ENCODE assay signal across 28 cellular contexts in genomic region chr18:54530285-54530684, GRCh38.
DNase-seq lines count a peak whose midpoint lies in the region; ATAC-seq and TF ChIP-seq lines count a peak whose summit lies in the region.
"Had no signal": no experiment of that assay in that cellular context is flagged by ENCODE, and none has a peak within 500 bp of the region (broad histone marks: within the 10 kb centered on the region; RNA-seq: fewer than 3 reads in every experiment).

No MANE protein-coding gene starts in this region.

- intact Hi-C loops in activated CD4-positive, alpha-beta memory T cell treated with anti-CD3 and anti-CD28 coated beads for 36 hours (cut with micrococcal nuclease), result no loop called here

- peak overlapping the region in 1 of 11 experiments; percentile 12; a peak in 1 of 22 replicates for H3K9ac ChIP-seq in BLaER1 treated with 17β-estradiol and CSF1 and Interleukin-3, amounts not matched to agents 10 nM and 100 nM
- H3K9ac ChIP-seq in HUES64 (ENCODE audit: low read depth, low read length) (no peak overlapping the region; the same call in 1 of the 2 replicates), endodermal cell (ENCODE audit: extremely low read depth, low read length, poor library complexity, severe bottlenecking) (no peak overlapping the region)

- no peaks in the 10 kb centered on the region for H3K27me3 Mint-ChIP-seq in endodermal cell (ENCODE audit: insufficient read depth)
- peaks cover 6% of the 10 kb centered on the region for H3K27me3 Mint-ChIP-seq in activated CD4-positive, alpha-beta memory T cell treated with anti-CD3 and anti-CD28 coated beads for 36 hours

- H3K4me3 ChIP-seq in BLaER1 treated with 17β-estradiol and CSF1 and Interleukin-3, amounts not matched to agents 10 nM and 100 nM, result no peak overlapping the region
- peak overlapping the region; percentile 35; the same call in 1 of the 2 replicates for H3K4me3 ChIP-seq in HUES64 (ENCODE audit: low read length)
- H3K4me3 ChIP-seq in endodermal cell (ENCODE audit: low read length), result peak overlapping the region; percentile 48
- H3K4me3 ChIP-seq: A549, K562, Peyer's patch had no signal

- CTCF ChIA-PET in activated CD4-positive, alpha-beta memory T cell treated with anti-CD3 and anti-CD28 coated beads for 36 hours (lab: Charles Lee), result no interaction called here

- peak overlapping the region; percentile 1 for H3K27ac Mint-ChIP-seq in endodermal cell
- H3K27ac Mint-ChIP-seq in activated CD4-positive, alpha-beta memory T cell treated with anti-CD3 and anti-CD28 coated beads for 36 hours, result no peak overlapping the region
- H3K27ac Mint-ChIP-seq: CD8-positive, alpha-beta T cell; T-helper 1 cell treated with Interleukin-12 subunit alpha and Interleukin-12 subunit beta and Interleukin-4 antibody, amounts not matched to agents 30 μg/mL and 1 μg/mL, for 36 hours had no signal

- ATAC-seq in HG02885 (IDR thresholded peaks at IDR 0.05; ENCODE audit: poor library complexity, unreplicated experiment), result no peak
- no peak for ATAC-seq in GM18907 (IDR thresholded peaks at IDR 0.05; ENCODE audit: unreplicated experiment)
- ATAC-seq: A549; CD8-positive, alpha-beta T cell; HCT116; K562 had no signal

- H3K9me3 Mint-ChIP-seq in endodermal cell, result peaks cover 13% of the 10 kb centered on the region
- H3K9me3 Mint-ChIP-seq in activated CD4-positive, alpha-beta memory T cell treated with anti-CD3 and anti-CD28 coated beads for 36 hours, result no peaks in the 10 kb centered on the region
- H3K9me3 Mint-ChIP-seq: CD8-positive, alpha-beta T cell; T-helper 1 cell treated with Interleukin-12 subunit alpha and Interleukin-12 subunit beta and Interleukin-4 antibody, amounts not matched to agents 30 μg/mL and 1 μg/mL, for 36 hours had no signal

- H3K4me1 Mint-ChIP-seq in endodermal cell, result peaks cover 41% of the 10 kb centered on the region
- H3K4me1 Mint-ChIP-seq in activated CD4-positive, alpha-beta memory T cell treated with anti-CD3 and anti-CD28 coated beads for 36 hours (ENCODE audit: low read depth), result no peaks in the 10 kb centered on the region

- no peaks in the 10 kb centered on the region for H3K27me3 ChIP-seq in BLaER1 treated with 17β-estradiol and CSF1 and Interleukin-3, amounts not matched to agents 10 nM and 100 nM
- H3K27me3 ChIP-seq in HUES64 (ENCODE audit: insufficient read depth, low read length) (no peaks in the 10 kb centered on the region), endodermal cell (ENCODE audit: control insufficient read depth, insufficient read depth, low read length, poor library complexity, severe bottlenecking) (no peaks in the 10 kb centered on the region)
- H3K27me3 ChIP-seq: Peyer's patch had no signal

- peaks cover 12 to 21% (median 19%) of the 10 kb centered on the region in 11 experiments for H3K9me3 ChIP-seq in BLaER1 treated with 17β-estradiol and CSF1 and Interleukin-3, amounts not matched to agents 10 nM and 100 nM (replicated peaks in 1 of 11)
- H3K9me3 ChIP-seq in HUES64 (ENCODE audit: insufficient read depth, low read depth, low read length), result peaks cover 18% of the 10 kb centered on the region; the same call in 1 of the 2 replicates
- H3K9me3 ChIP-seq in endodermal cell (ENCODE audit: control insufficient read depth, low read length), result peaks cover 12% of the 10 kb centered on the region
- H3K9me3 ChIP-seq: A549, Caco-2, Peyer's patch had no signal

- H3K27ac ChIP-seq in BLaER1 treated with 17β-estradiol and CSF1 and Interleukin-3, amounts not matched to agents 10 nM and 100 nM, result no peak overlapping the region
- H3K27ac ChIP-seq in HUES64 (ENCODE audit: low read depth, low read length), result peak overlapping the region; percentile 95; the same call in 1 of the 2 replicates
- H3K27ac ChIP-seq in endodermal cell (ENCODE audit: low read depth, low read length), result no peak overlapping the region
- H3K27ac ChIP-seq: A549, C4-2B, HL-60, Peyer's patch had no signal

- H3K4me2 ChIP-seq in BLaER1 treated with 17β-estradiol and CSF1 and Interleukin-3, amounts not matched to agents 10 nM and 100 nM, result peak overlapping the region in 9 of 11 experiments; percentile 6 to 89 (median 74); a peak in 17 of 22 replicates
- H3K4me2 ChIP-seq: A549 had no signal

- POLR2A ChIA-PET in activated CD4-positive, alpha-beta memory T cell treated with anti-CD3 and anti-CD28 coated beads for 36 hours (lab: Charles Lee), result no interaction called here

- peaks cover 0 to 42% (median 33%) of the 10 kb centered on the region in 10 experiments; a peak in 15 of 20 replicates for H3K4me1 ChIP-seq in BLaER1 treated with 17β-estradiol and CSF1 and Interleukin-3, amounts not matched to agents 10 nM and 100 nM
- H3K4me1 ChIP-seq in HUES64 (ENCODE audit: insufficient read depth, low read length) (peaks cover 47% of the 10 kb centered on the region), endodermal cell (ENCODE audit: control insufficient read depth, insufficient read depth, low read length) (peaks cover 16% of the 10 kb centered on the region)
- H3K4me1 ChIP-seq: A549, Peyer's patch had no signal

- WGBS in HUES64, result 75% methylated on average over 2 of the region's 2 CpGs
- WGBS in endodermal cell (ENCODE audit: insufficient coverage in 1 of 2, insufficient read length in 1 of 2), 2 experiments, result 80 to 84% methylated on average over 2 of the region's 2 CpGs

- H3K36me3 Mint-ChIP-seq in endodermal cell (ENCODE audit: low read depth), result no peaks in the 10 kb centered on the region
- no peaks in the 10 kb centered on the region for H3K36me3 Mint-ChIP-seq in activated CD4-positive, alpha-beta memory T cell treated with anti-CD3 and anti-CD28 coated beads for 36 hours
- H3K36me3 Mint-ChIP-seq: CD8-positive, alpha-beta T cell had no signal

- no peak overlapping the region for H3K4me3 Mint-ChIP-seq in endodermal cell
- no peak overlapping the region for H3K4me3 Mint-ChIP-seq in activated CD4-positive, alpha-beta memory T cell treated with anti-CD3 and anti-CD28 coated beads for 36 hours
- H3K4me3 Mint-ChIP-seq: CD8-positive, alpha-beta T cell; T-helper 1 cell treated with Interleukin-12 subunit alpha and Interleukin-12 subunit beta and Interleukin-4 antibody, amounts not matched to agents 30 μg/mL and 1 μg/mL, for 36 hours had no signal

- no peaks in the 10 kb centered on the region for H3K36me3 ChIP-seq in BLaER1 treated with 17β-estradiol and CSF1 and Interleukin-3, amounts not matched to agents 10 nM and 100 nM
- H3K36me3 ChIP-seq in HUES64 (ENCODE audit: insufficient read depth, low read length) (no peaks in the 10 kb centered on the region), endodermal cell (ENCODE audit: control insufficient read depth, insufficient read depth, low read length) (no peaks in the 10 kb centered on the region)
- H3K36me3 ChIP-seq: Peyer's patch had no signal

- DNase-seq in DMS53 treated with DMSO at 0.1 percent for 48 hours (lab: John Stamatoyannopoulos, UW; ENCODE audit: unreplicated experiment), result peak; percentile 11
- no peak for DNase-seq in endodermal cell
- DNase-seq in activated CD4-positive, alpha-beta memory T cell treated with anti-CD3 and anti-CD28 coated beads for 36 hours, result no peak
- no peak for DNase-seq in NOMO-1 treated with dmso at 0.1 percent for 144 hours (lab: John Stamatoyannopoulos, UW; ENCODE audit: unreplicated experiment)
- DNase-seq: AML-193; Caco-2; CD8-positive, alpha-beta T cell; GOT3; MV-4-11; NCI-H1105 treated with DMSO at 0.1 percent for 48 hours; NCI-H1694; NCI-H2081; NCI-H2227 treated with DMSO at 0.1 percent for 48 hours; NCI-H748 treated with DMSO at 0.1 percent for 48 hours; NK-92 treated with Interleukin-12 subunit alpha and Interleukin-12 subunit beta, amount 100 ng/mL, for 24 hours; Peyer's patch; SHP77 treated with DMSO at 0.1 percent for 48 hours; T-helper 9 cell had no signal

- H4K20me1 ChIP-seq in BLaER1 treated with 17β-estradiol and CSF1 and Interleukin-3, amounts not matched to agents 10 nM and 100 nM, result no peaks in the 10 kb centered on the region

- no peak for TF ChIP-seq CTCF in endodermal cell (conservative IDR thresholded peaks at IDR 0.05)

Comparison
In these comparisons a context has a peak if more than half of its experiments do, and no peak if none do; other contexts are left out.
1. H3K4me3 ChIP-seq: peak in HUES64 (single experiment) and endodermal cell (single experiment); none in BLaER1 treated with 17β-estradiol and CSF1 and Interleukin-3, amounts not matched to agents 10 nM and 100 nM (0 of 10).